Comparison of ENCODE assay signal across 16 cellular contexts in genomic region chr1:229964281-229964680, GRCh38.
DNase-seq lines count a peak whose midpoint lies in the region; ATAC-seq and TF ChIP-seq lines count a peak whose summit lies in the region.
"Had no signal": no experiment of that assay in that cellular context is flagged by ENCODE, and none has a peak within 500 bp of the region (broad histone marks: within the 10 kb centered on the region; RNA-seq: fewer than 3 reads in every experiment).

No MANE protein-coding gene starts in this region.

- intact Hi-C loops in activated T-helper 1 cell treated with anti-CD3 and anti-CD28 coated beads, Interleukin-12 subunit alpha, Interleukin-12 subunit beta, Interleukin-2, Interleukin-4 antibody, amounts not matched to agents 30 ng/mL and 10 ng/mL and 1 ng/mL, durations not matched to agents 14 hours and 24 hours and 36 hours (cut with micrococcal nuclease): no loop called here

- H3K4me1 Mint-ChIP-seq in activated T-helper 1 cell treated with anti-CD3 and anti-CD28 coated beads, Interleukin-12 subunit alpha, Interleukin-12 subunit beta, Interleukin-2, Interleukin-4 antibody, amounts not matched to agents 30 ng/mL and 10 ng/mL and 1 ng/mL, durations not matched to agents 14 hours and 24 hours and 36 hours (ENCODE audit: low read depth): no peaks in the 10 kb centered on the region
- H3K4me1 Mint-ChIP-seq: GM23338 had no signal

- ATAC-seq in omental fat pad (ENCODE audit: low FRiP score): no peak
- ATAC-seq: GM23338, HCT116 had no signal

- H3K36me3 Mint-ChIP-seq in activated T-helper 1 cell treated with anti-CD3 and anti-CD28 coated beads, Interleukin-12 subunit alpha, Interleukin-12 subunit beta, Interleukin-2, Interleukin-4 antibody, amounts not matched to agents 30 ng/mL and 10 ng/mL and 1 ng/mL, durations not matched to agents 14 hours and 24 hours and 36 hours (ENCODE audit: low read depth): no peaks in the 10 kb centered on the region

- peaks cover 26% of the 10 kb centered on the region for H3K27me3 Mint-ChIP-seq in activated T-helper 1 cell treated with anti-CD3 and anti-CD28 coated beads, Interleukin-12 subunit alpha, Interleukin-12 subunit beta, Interleukin-2, Interleukin-4 antibody, amounts not matched to agents 30 ng/mL and 10 ng/mL and 1 ng/mL, durations not matched to agents 14 hours and 24 hours and 36 hours (ENCODE audit: insufficient read depth)

- H3K4me3 Mint-ChIP-seq in activated T-helper 1 cell treated with anti-CD3 and anti-CD28 coated beads, Interleukin-12 subunit alpha, Interleukin-12 subunit beta, Interleukin-2, Interleukin-4 antibody, amounts not matched to agents 30 ng/mL and 10 ng/mL and 1 ng/mL, durations not matched to agents 14 hours and 24 hours and 36 hours: no peak overlapping the region
- H3K4me3 Mint-ChIP-seq: CD4-positive, alpha-beta T cell; GM23338; HFFc6 had no signal

- no peak overlapping the region for H3K27ac Mint-ChIP-seq in activated T-helper 1 cell treated with anti-CD3 and anti-CD28 coated beads, Interleukin-12 subunit alpha, Interleukin-12 subunit beta, Interleukin-2, Interleukin-4 antibody, amounts not matched to agents 30 ng/mL and 10 ng/mL and 1 ng/mL, durations not matched to agents 14 hours and 24 hours and 36 hours
- H3K27ac Mint-ChIP-seq: CD4-positive, alpha-beta T cell; GM23338; HFFc6 had no signal

- no peaks in the 10 kb centered on the region for H3K9me3 Mint-ChIP-seq in activated T-helper 1 cell treated with anti-CD3 and anti-CD28 coated beads, Interleukin-12 subunit alpha, Interleukin-12 subunit beta, Interleukin-2, Interleukin-4 antibody, amounts not matched to agents 30 ng/mL and 10 ng/mL and 1 ng/mL, durations not matched to agents 14 hours and 24 hours and 36 hours
- H3K9me3 Mint-ChIP-seq: CD4-positive, alpha-beta T cell; HFFc6 had no signal

- TF ChIP-seq CTCF in omental fat pad (IDR thresholded peaks at IDR 0.05): no peak

- DNase-seq in EH (ENCODE audit: low read depth): peak; percentile 5
- peak; percentile 49 for DNase-seq in amniotic epithelial cell (ENCODE audit: low read depth)
- peak; percentile 4 for DNase-seq in iris pigment epithelial cell (ENCODE audit: low read depth)
- DNase-seq in stimulated activated CD4-positive, alpha-beta T cell treated with anti-CD3 and anti-CD28 coated beads, Interleukin-1b, Interleukin-23, amount 100 ng/mL, for 48 hours: no peak
- DNase-seq in omental fat pad (ENCODE audit: low spot score): no peak
- DNase-seq in 8988T: no peak
- no peak for DNase-seq in activated T-helper 1 cell treated with anti-CD3 and anti-CD28 coated beads, Interleukin-12 subunit alpha, Interleukin-12 subunit beta, Interleukin-2, Interleukin-4 antibody, amounts not matched to agents 30 ng/mL and 10 ng/mL and 1 ng/mL, durations not matched to agents 14 hours and 24 hours and 36 hours (ENCODE audit: low spot score)
- DNase-seq: AML-193; Caco-2; CD4-positive, alpha-beta T cell; GDM1; H7; HFFc6; IMR-90 had no signal

Comparison
In these comparisons a context has a peak if more than half of its experiments do, and no peak if none do; other contexts are left out.
1. DNase-seq: peak in EH (single experiment), amniotic epithelial cell (single experiment) and iris pigment epithelial cell (single experiment); none in stimulated activated CD4-positive, alpha-beta T cell treated with anti-CD3 and anti-CD28 coated beads, Interleukin-1b, Interleukin-23, amount 100 ng/mL, for 48 hours (single experiment), omental fat pad (single experiment), 8988T (single experiment) and activated T-helper 1 cell treated with anti-CD3 and anti-CD28 coated beads, Interleukin-12 subunit alpha, Interleukin-12 subunit beta, Interleukin-2, Interleukin-4 antibody, amounts not matched to agents 30 ng/mL and 10 ng/mL and 1 ng/mL, durations not matched to agents 14 hours and 24 hours and 36 hours (single experiment).